8 cellular contexts compared by ENCODE assay signal in the genomic region with DNA sequence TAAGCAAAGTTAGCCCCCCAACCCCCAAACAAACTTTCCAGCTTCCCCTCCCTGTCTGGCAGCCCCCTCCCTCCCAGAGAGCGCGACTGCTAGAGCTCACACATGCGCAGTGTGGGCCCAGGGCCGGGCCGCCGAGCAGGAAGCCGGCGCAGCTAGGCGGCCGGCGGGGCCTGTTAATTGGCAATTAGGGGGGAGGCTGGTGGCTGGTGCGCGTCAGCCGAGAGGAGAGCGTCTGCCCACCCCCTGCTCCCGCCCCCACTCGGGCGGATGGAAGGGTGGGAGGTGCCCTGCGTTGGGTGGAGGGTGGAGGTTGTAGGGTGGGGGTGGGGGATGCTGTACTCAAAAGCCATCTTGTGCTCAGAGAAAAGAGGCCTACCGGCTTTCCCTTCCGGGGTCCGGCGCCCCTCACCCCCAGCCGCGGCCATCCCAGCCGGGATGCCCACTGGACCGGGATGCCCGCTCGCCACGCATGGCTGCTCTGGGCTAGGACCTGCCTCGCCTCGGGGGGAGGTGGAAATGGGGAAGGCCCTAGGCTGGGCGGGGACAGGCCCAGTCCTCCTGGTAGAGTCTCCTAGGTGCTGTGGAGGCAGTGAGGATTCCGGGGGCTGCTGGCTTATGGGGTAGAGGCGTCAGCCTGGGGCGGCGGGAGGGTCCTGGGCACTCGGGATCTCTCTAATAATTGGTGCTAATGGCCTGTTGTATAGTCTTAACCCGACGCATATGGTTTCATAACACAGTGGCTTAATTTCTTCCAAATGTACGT. TPM values are rescaled to one million over a fixed set of nuclear protein-coding genes. Genes with fewer than 3 reads are reported as not detected.
DNase-seq lines count a peak whose midpoint lies in the region; ATAC-seq and TF ChIP-seq lines count a peak whose summit lies in the region.

No MANE protein-coding gene starts in this region.

- peak; percentile 93 for DNase-seq in COR-L47 (lab: John Stamatoyannopoulos, UW)
- peak; percentile 77 for DNase-seq in HS-27A (ENCODE audit: low read depth)
- peak; percentile 82 for DNase-seq in activated T-cell treated with anti-CD3 and anti-CD28 coated beads, Interleukin-2, amount 50 U/mL, for 24 hours
- DNase-seq in fibroblast of mammary gland (ENCODE audit: low read depth): peak; percentile 95
- peak; percentile 85 for DNase-seq in nephron progenitor cell
- peak; percentile 67 for DNase-seq in stomach

- peaks cover 22% of the 10 kb centered on the region for H3K4me1 ChIP-seq in OCI-LY1 (ENCODE audit: insufficient read depth, low read length, severe bottlenecking)
- H3K4me1 ChIP-seq in stomach: peaks cover 28 to 54% (median 44%) of the 10 kb centered on the region in 4 donors

- WGBS in stomach, 5 donors: 10 to 50% (median 12%) methylated on average over 6 to 41 of the region's 41 CpGs

- TF ChIP-seq CTCF in OCI-LY1 (IDR thresholded peaks at IDR 0.05; ENCODE audit: low read length) (no peak), fibroblast of mammary gland (conservative IDR thresholded peaks at IDR 0.05; ENCODE audit: control insufficient read depth, insufficient read depth, low read depth, low read length) (no peak), nephron progenitor cell (IDR thresholded peaks at IDR 0.05) (no peak), stomach (IDR thresholded peaks at IDR 0.05) (no peak)

- H3K4me2 ChIP-seq in OCI-LY1 (ENCODE audit: low read length): peak overlapping the region; percentile 87

- no peaks in the 10 kb centered on the region for H3K79me2 ChIP-seq in OCI-LY1 (ENCODE audit: insufficient read depth, low read length)

- H3K27ac ChIP-seq in OCI-LY1 (ENCODE audit: low read depth, low read length, poor library complexity, severe bottlenecking) (peak overlapping the region; percentile 50), stomach (peak overlapping the region in 2 of 5 donors; percentile 11 to 66)

- peak overlapping the region; percentile 78 for H2AFZ ChIP-seq in OCI-LY1 (ENCODE audit: low read length)

- H3K36me3 Mint-ChIP-seq in activated T-cell treated with anti-CD3 and anti-CD28 coated beads, Interleukin-2, amount 50 U/mL, for 24 hours (ENCODE audit: low read depth): no peaks in the 10 kb centered on the region
- H3K36me3 Mint-ChIP-seq in nephron progenitor cell (ENCODE audit: low read depth): peaks cover 31% of the 10 kb centered on the region

- H3K9me3 Mint-ChIP-seq in activated T-cell treated with anti-CD3 and anti-CD28 coated beads, Interleukin-2, amount 50 U/mL, for 24 hours: no peaks in the 10 kb centered on the region
- no peaks in the 10 kb centered on the region for H3K9me3 Mint-ChIP-seq in nephron progenitor cell

- H3K36me3 ChIP-seq in OCI-LY1 (ENCODE audit: insufficient read depth, low read length): no peaks in the 10 kb centered on the region
- H3K36me3 ChIP-seq in stomach: no peaks in the 10 kb centered on the region

- H3K9me2 ChIP-seq in OCI-LY1 (ENCODE audit: low read depth, low read length): no peaks in the 10 kb centered on the region

- no peak overlapping the region for H3K27ac Mint-ChIP-seq in activated T-cell treated with anti-CD3 and anti-CD28 coated beads, Interleukin-2, amount 50 U/mL, for 24 hours
- H3K27ac Mint-ChIP-seq in nephron progenitor cell: peak overlapping the region; percentile 97

- peak overlapping the region; percentile 74 for H3K4me3 Mint-ChIP-seq in activated T-cell treated with anti-CD3 and anti-CD28 coated beads, Interleukin-2, amount 50 U/mL, for 24 hours
- H3K4me3 Mint-ChIP-seq in nephron progenitor cell: peak overlapping the region; percentile 91

- TF ChIP-seq EP300 in stomach (IDR thresholded peaks at IDR 0.05): no peak

- H3K27me3 ChIP-seq in OCI-LY1 (ENCODE audit: insufficient read depth, low read length) (peaks cover 6% of the 10 kb centered on the region; the same call in 1 of the 2 replicates), stomach (peaks cover 34 to 100% (median 98%) of the 10 kb centered on the region in 3 donors)

- peaks cover 93% of the 10 kb centered on the region for H3K27me3 Mint-ChIP-seq in activated T-cell treated with anti-CD3 and anti-CD28 coated beads, Interleukin-2, amount 50 U/mL, for 24 hours
- H3K27me3 Mint-ChIP-seq in nephron progenitor cell (ENCODE audit: low read depth, poor library complexity): peaks cover 11% of the 10 kb centered on the region

- TF ChIP-seq POLR2A in stomach (IDR thresholded peaks at IDR 0.05): no peak

- ATAC-seq in GM19467 (IDR thresholded peaks at IDR 0.05; ENCODE audit: unreplicated experiment): peak; percentile 68

- intact Hi-C loops in stomach (cut with DNase I; ENCODE audit: low total_unique reads): no loop called here

- no peaks in the 10 kb centered on the region for H4K20me1 ChIP-seq in OCI-LY1 (ENCODE audit: insufficient read depth, low read length)

- H3K4me3 ChIP-seq in OCI-LY1 (ENCODE audit: low read depth, low read length, poor library complexity, severe bottlenecking) (peak overlapping the region; percentile 70), fibroblast of mammary gland (ENCODE audit: control insufficient read depth, low read depth, low read length) (peak overlapping the region; percentile 94), stomach (peak overlapping the region; percentile 43 to 55 (median 46))

- H3K9ac ChIP-seq in OCI-LY1 (ENCODE audit: low read length): peak overlapping the region; percentile 81

- H3K4me1 Mint-ChIP-seq in activated T-cell treated with anti-CD3 and anti-CD28 coated beads, Interleukin-2, amount 50 U/mL, for 24 hours (ENCODE audit: low read depth): peaks cover 19% of the 10 kb centered on the region
- H3K4me1 Mint-ChIP-seq in nephron progenitor cell: peaks cover 54% of the 10 kb centered on the region

- H3F3A ChIP-seq in OCI-LY1 (ENCODE audit: insufficient read depth, low read length): no peaks in the 10 kb centered on the region

- H3K9me3 ChIP-seq in OCI-LY1 (ENCODE audit: low read length) (no peaks in the 10 kb centered on the region), stomach (peaks cover 0 to 5% (median 0%) of the 10 kb centered on the region in 4 donors)

RNA-seq across cellular contexts. Expression of gene HOXC8, which starts 9.2 kb away (rescaled TPM):
- total RNA-seq in stomach: not detected
- polyA plus RNA-seq in stomach: under 1 TPM in 1 of 3 donors, not detected in 2; 0.08 TPM

RNA-seq across cellular contexts. Expression of gene HOXC6, which starts 10.2 kb away (rescaled TPM):
- total RNA-seq in stomach: 1 to 10 TPM in 1 of 5 donors, not detected in 4; 2.0 TPM
- polyA plus RNA-seq in stomach: 1 to 10 TPM in 1 of 3 donors, under 1 TPM in 1, not detected in 1; 0.46 to 1.0 TPM

RNA-seq across cellular contexts. Expression of gene HOXC5, which starts 14.8 kb away (rescaled TPM):
- total RNA-seq in stomach: not detected
- polyA plus RNA-seq in stomach: 1 to 10 TPM in 1 of 3 donors, under 1 TPM in 1, not detected in 1; 0.25 to 1.3 TPM

RNA-seq across cellular contexts. Expression of gene HOXC9, which starts 18.1 kb away (rescaled TPM):
- not detected for total RNA-seq in stomach
- polyA plus RNA-seq in stomach: under 1 TPM in 1 of 3 donors, not detected in 2; 0.08 TPM

RNA-seq across cellular contexts. Expression of gene HOXC10, which starts 33.1 kb away (rescaled TPM):
- total RNA-seq in stomach: not detected
- polyA plus RNA-seq in stomach: not detected
